25 cellular contexts compared by ENCODE assay signal in the genomic region with DNA sequence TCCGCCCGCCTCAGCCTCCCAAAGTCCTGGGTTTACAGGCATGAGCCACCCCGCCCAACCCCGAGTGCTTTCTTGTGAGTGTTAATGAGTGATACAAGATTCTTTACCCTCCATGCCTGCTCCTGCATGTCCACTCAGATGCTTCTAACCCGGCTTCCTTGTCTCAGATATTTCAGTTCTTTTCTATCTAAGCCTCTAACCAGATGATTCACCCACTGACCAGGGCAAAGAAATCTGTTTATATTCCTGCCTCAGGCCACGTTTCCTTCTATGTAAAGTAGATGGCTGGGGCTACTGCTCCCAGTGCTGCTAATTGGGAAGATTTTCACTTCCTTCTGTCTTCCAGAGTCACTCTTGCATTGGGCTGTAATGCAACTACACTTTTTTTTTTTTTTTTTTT.
A peak's percentile ranks its signal among the peaks of the same experiment; 100 is the strongest.
DNase-seq lines count a peak whose midpoint lies in the region; ATAC-seq and TF ChIP-seq lines count a peak whose summit lies in the region.
"Had no signal": no experiment of that assay in that cellular context is flagged by ENCODE, and none has a peak within 500 bp of the region (broad histone marks: within the 10 kb centered on the region; RNA-seq: fewer than 3 reads in every experiment).

No MANE protein-coding gene starts in this region.

- H3K27me3 Mint-ChIP-seq in GM23338 (ENCODE audit: insufficient read depth, low read depth, poor library complexity) (peaks cover 2% of the 10 kb centered on the region), HFFc6 (ENCODE audit: insufficient read depth) (peaks cover 2% of the 10 kb centered on the region)
- H3K27me3 Mint-ChIP-seq: CD8-positive, alpha-beta memory T cell had no signal

- H3K4me3 ChIP-seq in epithelial cell of esophagus (ENCODE audit: low read length) (no peak overlapping the region), GM23338 (no peak overlapping the region)
- H3K4me3 ChIP-seq: A549 had no signal

- H3K9me3 Mint-ChIP-seq in GM23338 (peaks cover 12% of the 10 kb centered on the region), HFFc6 (peaks cover 24% of the 10 kb centered on the region)

- H3K4me1 Mint-ChIP-seq in GM23338 (peaks cover 10% of the 10 kb centered on the region), HFFc6 (ENCODE audit: low read depth) (peaks cover 7% of the 10 kb centered on the region; the same call in 1 of the 2 replicates)
- H3K4me1 Mint-ChIP-seq: CD14-positive monocyte; CD8-positive, alpha-beta memory T cell had no signal

- peaks cover 2% of the 10 kb centered on the region; the same call in 1 of the 3 replicates for H3K36me3 Mint-ChIP-seq in GM23338 (ENCODE audit: low read depth)
- H3K36me3 Mint-ChIP-seq in HFFc6 (ENCODE audit: low read depth), result no peaks in the 10 kb centered on the region
- H3K36me3 Mint-ChIP-seq: CD14-positive monocyte; CD8-positive, alpha-beta memory T cell had no signal

- no peaks in the 10 kb centered on the region for H3K79me2 ChIP-seq in GM23338 (replicated peaks; ENCODE audit: insufficient read depth)

- no peaks in the 10 kb centered on the region for H3F3A ChIP-seq in GM23338 (replicated peaks; ENCODE audit: low read depth)

- no peaks in the 10 kb centered on the region for H4K20me1 ChIP-seq in GM23338 (replicated peaks; ENCODE audit: insufficient read depth)

- DNase-seq in EL, result peak; percentile 18
- peak; percentile 2 for DNase-seq in MV-4-11 (lab: John Stamatoyannopoulos, UW)
- peak; percentile 65 for DNase-seq in epithelial cell of esophagus (ENCODE audit: low read depth)
- peak; percentile 16 for DNase-seq in kidney tubule cell (ENCODE audit: low spot score)
- DNase-seq in HPDE6-E6E7 (ENCODE audit: extremely low spot score), result no peak
- DNase-seq in GM23338 (ENCODE audit: low spot score), result no peak
- no peak for DNase-seq in HFFc6
- no peak for DNase-seq in stimulated activated naive CD8-positive, alpha-beta T cell treated with anti-CD3 and anti-CD28 coated beads, Interleukin-15, Interleukin-2, amounts not matched to agents 100 U/mL and 50 U/mL, for 24 hours
- DNase-seq: BE2C; CD8-positive, alpha-beta memory T cell; DMS 273 treated with DMSO at 0.1 percent for 48 hours; DMS79 treated with DMSO at 0.1 percent for 48 hours; H9; KBM-7; MM.1S; NCI-H1048; NCI-H1417 treated with DMSO at 0.1 percent for 48 hours; NCI-H1694 treated with DMSO at 0.1 percent for 48 hours; NCI-H2081; NCI-H2227 treated with DMSO at 0.1 percent for 48 hours; NCI-H526 treated with DMSO at 0.1 percent for 48 hours; SHP77 treated with DMSO at 0.1 percent for 48 hours; T-helper 1 cell had no signal

- H3K27ac ChIP-seq in GM23338 (ENCODE audit: low read depth), result no peak overlapping the region
- H3K27ac ChIP-seq: A549 had no signal

- H3K4me2 ChIP-seq in GM23338, result no peak overlapping the region
- H3K4me2 ChIP-seq: A549 had no signal

- TF ChIP-seq CTCF in epithelial cell of esophagus (IDR thresholded peaks at IDR 0.05; ENCODE audit: insufficient read depth, low read depth, low read length, missing control alignments) (no peak), GM23338 (conservative IDR thresholded peaks at IDR 0.05; ENCODE audit: low read depth in 2 of 2) (no peak), HFFc6 (IDR thresholded peaks at IDR 0.05) (no peak)

- H3K4me3 Mint-ChIP-seq in GM23338 (no peak overlapping the region), HFFc6 (no peak overlapping the region)
- H3K4me3 Mint-ChIP-seq: CD14-positive monocyte; CD8-positive, alpha-beta memory T cell; H9 had no signal

- ATAC-seq in GM23338, result no peak
- ATAC-seq in stimulated activated naive CD8-positive, alpha-beta T cell treated with anti-CD3 and anti-CD28 coated beads, Interleukin-15, Interleukin-2, amounts not matched to agents 100 U/mL and 50 U/mL, for 24 hours, result no peak
- ATAC-seq: A549 had no signal

- no peaks in the 10 kb centered on the region for H3K27me3 ChIP-seq in GM23338 (ENCODE audit: insufficient read depth)
- H3K27me3 ChIP-seq: BE2C had no signal

- H2AFZ ChIP-seq in GM23338, result no peak overlapping the region

- no peaks in the 10 kb centered on the region for H3K36me3 ChIP-seq in GM23338 (ENCODE audit: insufficient read depth)
- H3K36me3 ChIP-seq: BE2C had no signal

- no peaks in the 10 kb centered on the region for H3K9me2 ChIP-seq in GM23338 (ENCODE audit: insufficient read depth)

- peaks cover 5% of the 10 kb centered on the region for H3K4me1 ChIP-seq in GM23338 (ENCODE audit: insufficient read depth)
- H3K4me1 ChIP-seq: BE2C had no signal

- no peak overlapping the region for H3K27ac Mint-ChIP-seq in GM23338
- no peak overlapping the region for H3K27ac Mint-ChIP-seq in HFFc6
- H3K27ac Mint-ChIP-seq: CD8-positive, alpha-beta memory T cell; H9 had no signal

TF ChIP-seq in GM23338, 12 proteins besides CTCF, POLR2A, EP300 and RAD21:
- TF ChIP-seq ZNF331 (CRISPR knock-in tag; IDR thresholded peaks at IDR 0.05; ENCODE audit: low read depth) (no peak), EZH2phosphoT487 (IDR thresholded peaks at IDR 0.05; ENCODE audit: unreplicated experiment) (no peak), POLR2AphosphoS5 (IDR thresholded peaks at IDR 0.05; ENCODE audit: low read depth) (no peak), NANOG (IDR thresholded peaks at IDR 0.05; ENCODE audit: borderline replicate concordance) (no peak), EZH2 (IDR thresholded peaks at IDR 0.05; ENCODE audit: low read depth, unreplicated experiment) (no peak), JUNB (IDR thresholded peaks at IDR 0.05; ENCODE audit: unreplicated experiment) (no peak)
- TF ChIP-seq, protein P1, sequence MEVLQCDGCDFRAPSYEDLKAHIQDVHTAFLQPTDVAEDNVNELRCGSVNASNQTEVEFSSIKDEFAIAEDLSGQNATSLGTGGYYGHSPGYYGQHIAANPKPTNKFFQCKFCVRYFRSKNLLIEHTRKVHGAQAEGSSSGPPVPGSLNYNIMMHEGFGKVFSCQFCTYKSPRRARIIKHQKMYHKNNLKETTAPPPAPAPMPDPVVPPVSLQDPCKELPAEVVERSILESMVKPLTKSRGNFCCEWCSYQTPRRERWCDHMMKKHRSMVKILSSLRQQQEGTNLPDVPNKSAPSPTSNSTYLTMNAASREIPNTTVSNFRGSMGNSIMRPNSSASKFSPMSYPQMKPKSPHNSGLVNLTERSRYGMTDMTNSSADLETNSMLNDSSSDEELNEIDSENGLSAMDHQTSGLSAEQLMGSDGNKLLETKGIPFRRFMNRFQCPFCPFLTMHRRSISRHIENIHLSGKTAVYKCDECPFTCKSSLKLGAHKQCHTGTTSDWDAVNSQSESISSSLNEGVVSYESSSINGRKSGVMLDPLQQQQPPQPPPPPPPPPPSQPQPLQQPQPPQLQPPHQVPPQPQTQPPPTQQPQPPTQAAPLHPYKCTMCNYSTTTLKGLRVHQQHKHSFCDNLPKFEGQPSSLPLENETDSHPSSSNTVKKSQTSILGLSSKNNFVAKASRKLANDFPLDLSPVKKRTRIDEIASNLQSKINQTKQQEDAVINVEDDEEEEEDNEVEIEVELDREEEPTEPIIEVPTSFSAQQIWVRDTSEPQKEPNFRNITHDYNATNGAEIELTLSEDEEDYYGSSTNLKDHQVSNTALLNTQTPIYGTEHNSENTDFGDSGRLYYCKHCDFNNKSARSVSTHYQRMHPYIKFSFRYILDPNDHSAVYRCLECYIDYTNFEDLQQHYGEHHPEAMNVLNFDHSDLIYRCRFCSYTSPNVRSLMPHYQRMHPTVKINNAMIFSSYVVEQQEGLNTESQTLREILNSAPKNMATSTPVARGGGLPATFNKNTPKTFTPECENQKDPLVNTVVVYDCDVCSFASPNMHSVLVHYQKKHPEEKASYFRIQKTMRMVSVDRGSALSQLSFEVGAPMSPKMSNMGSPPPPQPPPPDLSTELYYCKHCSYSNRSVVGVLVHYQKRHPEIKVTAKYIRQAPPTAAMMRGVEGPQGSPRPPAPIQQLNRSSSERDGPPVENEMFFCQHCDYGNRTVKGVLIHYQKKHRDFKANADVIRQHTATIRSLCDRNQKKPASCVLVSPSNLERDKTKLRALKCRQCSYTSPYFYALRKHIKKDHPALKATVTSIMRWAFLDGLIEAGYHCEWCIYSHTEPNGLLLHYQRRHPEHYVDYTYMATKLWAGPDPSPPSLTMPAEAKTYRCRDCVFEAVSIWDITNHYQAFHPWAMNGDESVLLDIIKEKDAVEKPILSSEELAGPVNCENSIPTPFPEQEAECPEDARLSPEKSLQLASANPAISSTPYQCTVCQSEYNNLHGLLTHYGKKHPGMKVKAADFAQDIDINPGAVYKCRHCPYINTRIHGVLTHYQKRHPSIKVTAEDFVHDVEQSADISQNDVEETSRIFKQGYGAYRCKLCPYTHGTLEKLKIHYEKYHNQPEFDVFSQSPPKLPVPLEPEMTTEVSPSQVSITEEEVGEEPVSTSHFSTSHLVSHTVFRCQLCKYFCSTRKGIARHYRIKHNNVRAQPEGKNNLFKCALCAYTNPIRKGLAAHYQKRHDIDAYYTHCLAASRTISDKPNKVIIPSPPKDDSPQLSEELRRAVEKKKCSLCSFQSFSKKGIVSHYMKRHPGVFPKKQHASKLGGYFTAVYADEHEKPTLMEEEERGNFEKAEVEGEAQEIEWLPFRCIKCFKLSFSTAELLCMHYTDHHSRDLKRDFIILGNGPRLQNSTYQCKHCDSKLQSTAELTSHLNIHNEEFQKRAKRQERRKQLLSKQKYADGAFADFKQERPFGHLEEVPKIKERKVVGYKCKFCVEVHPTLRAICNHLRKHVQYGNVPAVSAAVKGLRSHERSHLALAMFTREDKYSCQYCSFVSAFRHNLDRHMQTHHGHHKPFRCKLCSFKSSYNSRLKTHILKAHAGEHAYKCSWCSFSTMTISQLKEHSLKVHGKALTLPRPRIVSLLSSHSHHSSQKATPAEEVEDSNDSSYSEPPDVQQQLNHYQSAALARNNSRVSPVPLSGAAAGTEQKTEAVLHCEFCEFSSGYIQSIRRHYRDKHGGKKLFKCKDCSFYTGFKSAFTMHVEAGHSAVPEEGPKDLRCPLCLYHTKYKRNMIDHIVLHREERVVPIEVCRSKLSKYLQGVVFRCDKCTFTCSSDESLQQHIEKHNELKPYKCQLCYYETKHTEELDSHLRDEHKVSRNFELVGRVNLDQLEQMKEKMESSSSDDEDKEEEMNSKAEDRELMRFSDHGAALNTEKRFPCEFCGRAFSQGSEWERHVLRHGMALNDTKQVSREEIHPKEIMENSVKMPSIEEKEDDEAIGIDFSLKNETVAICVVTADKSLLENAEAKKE (CRISPR knock-in tag; IDR thresholded peaks at IDR 0.05), result no peak

Comparison
In these comparisons a context has a peak if more than half of its experiments do, and no peak if none do; other contexts are left out.
1. DNase-seq: peak in EL (single experiment), MV-4-11 (single experiment), epithelial cell of esophagus (single experiment) and kidney tubule cell (single experiment); none in HPDE6-E6E7 (single experiment), GM23338 (single experiment), HFFc6 (single experiment) and stimulated activated naive CD8-positive, alpha-beta T cell treated with anti-CD3 and anti-CD28 coated beads, Interleukin-15, Interleukin-2, amounts not matched to agents 100 U/mL and 50 U/mL, for 24 hours (single experiment).